16 cellular contexts compared by ENCODE assay signal in genomic region chr9:36382484-36382883, GRCh38. TPM values are rescaled to one million over a fixed set of nuclear protein-coding genes. Genes with fewer than 3 reads are reported as not detected.
DNase-seq lines count a peak whose midpoint lies in the region; ATAC-seq, FAIRE-seq and TF ChIP-seq lines count a peak whose summit lies in the region.
"Had no signal": no experiment of that assay in that cellular context is flagged by ENCODE, and none has a peak within 500 bp of the region (broad histone marks: within the 10 kb centered on the region; RNA-seq: fewer than 3 reads in every experiment).

No MANE protein-coding gene starts in this region.

- no peaks in the 10 kb centered on the region for H3K23me2 ChIP-seq in H1 (ENCODE audit: low read depth, low read length)

- peak overlapping the region; percentile 15 for H3K27ac Mint-ChIP-seq in activated CD4-positive, alpha-beta T cell treated with anti-CD3 and anti-CD28 coated beads, Interleukin-2, amount 10 ng/mL, durations not matched to agents 24 days and 14 days

- H3K36me3 ChIP-seq in Loucy (ENCODE audit: insufficient read depth, low read length) (peaks cover 19% of the 10 kb centered on the region), H1 (ENCODE audit: control insufficient read depth in 2 of 4, insufficient read depth in 4 of 4, low read length in 3 of 4) (peaks cover 0 to 4% (median 2%) of the 10 kb centered on the region in 4 experiments; a peak in 2 of 8 replicates), osteoblast (ENCODE audit: insufficient read depth, low read length) (no peaks in the 10 kb centered on the region)
- H3K36me3 ChIP-seq: upper lobe of left lung had no signal

- H2AFZ ChIP-seq in Loucy (ENCODE audit: low read length) (no peak overlapping the region), H1 (ENCODE audit: low read length) (no peak overlapping the region), osteoblast (ENCODE audit: low read length) (no peak overlapping the region)

- no peak for TF ChIP-seq RAD21 in H1 (IDR thresholded peaks at IDR 0.05 in 1 of 2, conservative IDR thresholded peaks at IDR 0.05 in 1 of 2; ENCODE audit: low read depth in 2 of 2, low read length in 2 of 2)

- peaks cover 22% of the 10 kb centered on the region for H3K36me3 Mint-ChIP-seq in activated CD4-positive, alpha-beta T cell treated with anti-CD3 and anti-CD28 coated beads, Interleukin-2, amount 10 ng/mL, durations not matched to agents 24 days and 14 days (ENCODE audit: low read depth)

- H4K8ac ChIP-seq in H1 (ENCODE audit: extremely low read depth, insufficient read depth, low read length): no peak overlapping the region

- no peak overlapping the region for H3K4me3 Mint-ChIP-seq in activated CD4-positive, alpha-beta T cell treated with anti-CD3 and anti-CD28 coated beads, Interleukin-2, amount 10 ng/mL, durations not matched to agents 24 days and 14 days
- H3K4me3 Mint-ChIP-seq: neural crest cell had no signal

- H3K18ac ChIP-seq in H1 (ENCODE audit: extremely low read depth, low read length): no peak overlapping the region

- no peaks in the 10 kb centered on the region for H3K9me3 Mint-ChIP-seq in activated CD4-positive, alpha-beta T cell treated with anti-CD3 and anti-CD28 coated beads, Interleukin-2, amount 10 ng/mL, durations not matched to agents 24 days and 14 days
- H3K9me3 Mint-ChIP-seq: neural crest cell had no signal

- H3K4me3 ChIP-seq in Loucy (ENCODE audit: low read length, poor library complexity, severe bottlenecking) (no peak overlapping the region), H1 (ENCODE audit: extremely low read depth in 1 of 4, insufficient read depth in 2 of 4, low read depth in 3 of 4, low read length in 4 of 4) (no peak overlapping the region), osteoblast (ENCODE audit: insufficient read depth, low read length) (no peak overlapping the region)
- H3K4me3 ChIP-seq: upper lobe of left lung had no signal

- H3K14ac ChIP-seq in H1 (ENCODE audit: insufficient read length): no peak overlapping the region

- intact Hi-C loops in activated CD4-positive, alpha-beta T cell treated with anti-CD3 and anti-CD28 coated beads, Interleukin-2, amount 10 ng/mL, durations not matched to agents 24 days and 14 days (cut with micrococcal nuclease): no loop called here

- H2BK20ac ChIP-seq in H1 (ENCODE audit: low read length): no peak overlapping the region

- H4K5ac ChIP-seq in H1 (ENCODE audit: insufficient read length, low read depth, low read length): no peak overlapping the region

- no peaks in the 10 kb centered on the region for H3K27me3 ChIP-seq in Loucy (ENCODE audit: insufficient read depth, low read length, poor library complexity, severe bottlenecking)
- no peaks in the 10 kb centered on the region for H3K27me3 ChIP-seq in H1 (replicated peaks in 1 of 4; ENCODE audit: control insufficient read depth in 3 of 4, extremely low read depth in 1 of 4, insufficient read depth in 3 of 4, low read length in 3 of 4)
- H3K27me3 ChIP-seq in osteoblast (ENCODE audit: insufficient read depth, low read length): no peaks in the 10 kb centered on the region
- H3K27me3 ChIP-seq: esophagus squamous epithelium, upper lobe of left lung had no signal

- H3K4me1 Mint-ChIP-seq in activated CD4-positive, alpha-beta T cell treated with anti-CD3 and anti-CD28 coated beads, Interleukin-2, amount 10 ng/mL, durations not matched to agents 24 days and 14 days: peaks cover 36% of the 10 kb centered on the region

- no peak overlapping the region for H2BK15ac ChIP-seq in H1 (ENCODE audit: low read length)

- no peak overlapping the region for H2BK5ac ChIP-seq in H1 (ENCODE audit: low read depth, low read length)

- FAIRE-seq in H1 (lab: Jason Lieb, UNC): peak; percentile 78

- TF ChIP-seq POLR2A in H1 (IDR thresholded peaks at IDR 0.05; ENCODE audit: control extremely low read depth in 1 of 2, low read depth in 2 of 2, low read length in 2 of 2): no peak

- H4K91ac ChIP-seq in H1 (replicated peaks; ENCODE audit: insufficient read length, low read length): no peak overlapping the region

- TF ChIP-seq EP300 in H1 (IDR thresholded peaks at IDR 0.05; ENCODE audit: borderline replicate concordance in 1 of 2, low read depth in 2 of 2, low read length in 2 of 2): no peak

- CTCF ChIA-PET in H1 (lab: Charles Lee; ENCODE audit: partially characterized antibody): no interaction called here

- H3K56ac ChIP-seq in H1 (replicated peaks; ENCODE audit: insufficient read length, low read depth, low read length): no peak overlapping the region

- no peaks in the 10 kb centered on the region for H3F3A ChIP-seq in Loucy (ENCODE audit: low read depth)

- H3K4me1 ChIP-seq in Loucy (ENCODE audit: insufficient read depth, low read length, poor library complexity, severe bottlenecking): peaks cover 24% of the 10 kb centered on the region
- peaks cover 0 to 20% (median 9%) of the 10 kb centered on the region in 4 experiments; a peak in 5 of 7 replicates for H3K4me1 ChIP-seq in H1 (replicated peaks in 1 of 4; ENCODE audit: control insufficient read depth in 3 of 4, insufficient read depth in 4 of 4, low read length in 3 of 4)
- peaks cover 24% of the 10 kb centered on the region for H3K4me1 ChIP-seq in osteoblast (ENCODE audit: insufficient read depth, low read length)

- H2BK12ac ChIP-seq in H1 (ENCODE audit: low read depth, low read length): no peak overlapping the region

- POLR2A ChIA-PET in H1 (lab: Charles Lee; ENCODE audit: partially characterized antibody): no interaction called here

- H3K79me2 ChIP-seq in Loucy (ENCODE audit: insufficient read depth, low read length) (peaks cover 95% of the 10 kb centered on the region), H1 (ENCODE audit: control insufficient read depth in 1 of 2, insufficient read depth in 2 of 2, low read length in 2 of 2) (peaks cover 5 to 96% of the 10 kb centered on the region in 2 experiments; a peak in 3 of 4 replicates), osteoblast (ENCODE audit: insufficient read depth, low read length) (peaks cover 87% of the 10 kb centered on the region)

- H2AK5ac ChIP-seq in H1 (ENCODE audit: low read depth, low read length): no peak overlapping the region

- no peaks in the 10 kb centered on the region for H3K9me2 ChIP-seq in Loucy (replicated peaks; ENCODE audit: low read depth, low read length)

- peaks cover 73% of the 10 kb centered on the region for H4K20me1 ChIP-seq in Loucy (ENCODE audit: insufficient read depth, low read length, poor library complexity, severe bottlenecking)
- peaks cover 1 to 3% of the 10 kb centered on the region in 2 experiments for H4K20me1 ChIP-seq in H1 (replicated peaks in 1 of 2; ENCODE audit: control insufficient read depth in 1 of 2, insufficient read depth in 2 of 2, low read length in 2 of 2)
- H4K20me1 ChIP-seq in osteoblast (ENCODE audit: insufficient read depth, low read length): peaks cover 7% of the 10 kb centered on the region

- TF ChIP-seq CTCF in Loucy (conservative IDR thresholded peaks at IDR 0.05; ENCODE audit: low read length) (no peak), H1 (IDR thresholded peaks at IDR 0.05; ENCODE audit: control extremely low read depth in 1 of 3, insufficient read depth in 1 of 3, low read depth in 1 of 3, low read length in 3 of 3) (no peak), osteoblast (IDR thresholded peaks at IDR 0.05; ENCODE audit: extremely low read depth, low read depth, low read length) (no peak)

- no peak overlapping the region for H2BK120ac ChIP-seq in H1 (replicated peaks; ENCODE audit: low read depth, low read length)

- H3K79me1 ChIP-seq in H1 (ENCODE audit: low read depth, low read length): peaks cover 3% of the 10 kb centered on the region; the same call in 1 of the 2 replicates

- no peak for DNase-seq in activated CD4-positive, alpha-beta T cell treated with anti-CD3 and anti-CD28 coated beads, Interleukin-2, amount 10 ng/mL, durations not matched to agents 24 days and 14 days
- DNase-seq in activated CD4-positive, alpha-beta T cell treated with anti-CD3 and anti-CD28 coated beads, Interleukin-2, amount 50 U/mL, for 1 hour: no peak
- DNase-seq in H1 (ENCODE audit: low read depth in 1 of 2, low spot score in 2 of 2) (no peak), osteoblast (ENCODE audit: insufficient read length, low spot score, missing footprints) (peak; percentile 23), NCI-H82 treated with DMSO at 0.1 percent for 48 hours (lab: John Stamatoyannopoulos, UW; ENCODE audit: unreplicated experiment) (no peak), hypothalamus (lab: John Stamatoyannopoulos, UW) (no peak)
- DNase-seq: esophagus squamous epithelium; HCEC 1CT; NCI-H1694 treated with DMSO at 0.1 percent for 48 hours; NCI-H510A; right cardiac atrium; stimulated activated CD4-positive, alpha-beta T cell treated with anti-CD3 and anti-CD28 coated beads, Interleukin-2, amount 100 ng/mL, for 48 hours had no signal

- H3K27me3 Mint-ChIP-seq in activated CD4-positive, alpha-beta T cell treated with anti-CD3 and anti-CD28 coated beads, Interleukin-2, amount 10 ng/mL, durations not matched to agents 24 days and 14 days: no peaks in the 10 kb centered on the region

- H3K9ac ChIP-seq in Loucy (ENCODE audit: low read depth, low read length, poor library complexity, severe bottlenecking) (no peak overlapping the region), H1 (replicated peaks in 1 of 4; ENCODE audit: extremely low read depth in 1 of 4, low read depth in 3 of 4, low read length in 3 of 4) (no peak overlapping the region)

- no peaks in the 10 kb centered on the region for H3K9me3 ChIP-seq in Loucy (ENCODE audit: insufficient read depth, low read depth, low read length)
- no peaks in the 10 kb centered on the region for H3K9me3 ChIP-seq in H1 (ENCODE audit: insufficient read depth in 2 of 2, low read depth in 1 of 2, low read length in 1 of 2)
- no peaks in the 10 kb centered on the region for H3K9me3 ChIP-seq in osteoblast (ENCODE audit: low read depth, low read length)
- H3K9me3 ChIP-seq: esophagus squamous epithelium, upper lobe of left lung had no signal

- no peak overlapping the region for H3K23ac ChIP-seq in H1 (ENCODE audit: insufficient read length)

- peak overlapping the region; percentile 2 for H3K4me2 ChIP-seq in Loucy (ENCODE audit: low read depth, low read length, poor library complexity, severe bottlenecking)
- peak overlapping the region in 1 of 2 experiments; percentile 28; a peak in 1 of 4 replicates for H3K4me2 ChIP-seq in H1 (ENCODE audit: insufficient read depth in 1 of 2, low read depth in 2 of 2, low read length in 2 of 2)
- peak overlapping the region; percentile 54 for H3K4me2 ChIP-seq in osteoblast (ENCODE audit: insufficient read depth, low read length)

- H3K27ac ChIP-seq in H1 (ENCODE audit: low read depth, low read length) (no peak overlapping the region), osteoblast (ENCODE audit: low read depth, low read length) (peak overlapping the region; percentile 11)
- H3K27ac ChIP-seq: esophagus squamous epithelium, upper lobe of left lung had no signal

- H3K4ac ChIP-seq in H1 (replicated peaks; ENCODE audit: insufficient read length, low read depth, low read length): no peak overlapping the region

- no peak for ATAC-seq in HG02588 (IDR thresholded peaks at IDR 0.05; ENCODE audit: unreplicated experiment)
- ATAC-seq: right cardiac atrium had no signal

RNA-seq across cellular contexts. Expression of gene RNF38, which starts 17.6 kb away (rescaled TPM):
- total RNA-seq in activated CD4-positive, alpha-beta T cell treated with anti-CD3 and anti-CD28 coated beads, Interleukin-2, amount 10 ng/mL, durations not matched to agents 24 days and 14 days: 29.6 and 32.1 TPM in 2 replicates
- total RNA-seq in H1 (2021; fragmentation: NEBNext Ultra II Directional; extraction: Animal tissue kit (Norgen Biotek cat#: 25700)): 60.9 and 61.3 TPM in 2 replicates
- polyA plus RNA-seq in H1 (2011; rRNA removed): 40.7 and 54.9 TPM in 2 replicates
- polyA plus RNA-seq in H1 (2011; cell fraction: cytosol; rRNA removed): 28.7 TPM
- 42.8 TPM for polyA plus RNA-seq in H1 (2011; cell fraction: nucleus; rRNA removed)
- polyA plus RNA-seq in H1 (2012, experiment 1 of 2): 24.9 to 32.3 TPM (median 29.1 TPM) in 4 replicates
- polyA plus RNA-seq in H1 (2012, experiment 2 of 2): 3.4 TPM
- polyA plus RNA-seq in H1 (2013, experiment 1 of 2): 21.2 TPM
- polyA plus RNA-seq in H1 (2013, experiment 2 of 2): 20.7 TPM
- polyA minus RNA-seq in H1 (2011; rRNA and poly(A)+ RNA removed): 155 and 161 TPM in 2 replicates
- polyA minus RNA-seq in H1 (2011; cell fraction: cytosol; rRNA and poly(A)+ RNA removed): 40.3 TPM
- polyA minus RNA-seq in H1 (2011; cell fraction: nucleus; rRNA and poly(A)+ RNA removed): 57.0 TPM
- 12.4 and 12.7 TPM in 2 replicates for total RNA-seq in osteoblast
